Comparison of ENCODE assay signal across 12 cellular contexts in genomic region chr11:124791626-124792341, GRCh38. TPM values are rescaled to one million over a fixed set of nuclear protein-coding genes. Genes with fewer than 3 reads are reported as not detected.
DNase-seq lines count a peak whose midpoint lies in the region; ATAC-seq, FAIRE-seq and TF ChIP-seq lines count a peak whose summit lies in the region.
"Had no signal": no experiment of that assay in that cellular context is flagged by ENCODE, and none has a peak within 500 bp of the region (broad histone marks: within the 10 kb centered on the region; RNA-seq: fewer than 3 reads in every experiment).

No MANE protein-coding gene starts in this region.

- WGBS in pancreas, 2 donors = 85 to 93% methylated on average over 4 of the region's 4 CpGs

- H3K27me3 ChIP-seq in pancreas = no peaks in the 10 kb centered on the region

- intact Hi-C loops in pancreas (cut with DNase I) = no loop called here

- no peak overlapping the region for H3K27ac ChIP-seq in pancreas

- H3K4me3 Mint-ChIP-seq in T-helper 1 cell treated with Interleukin-12 subunit alpha and Interleukin-12 subunit beta and Interleukin-4 antibody, amounts not matched to agents 30 μg/mL and 1 μg/mL, for 36 hours = no peak overlapping the region

- ATAC-seq in GM19467 (IDR thresholded peaks at IDR 0.05; ENCODE audit: unreplicated experiment) (peak; percentile 58), HG03095 (IDR thresholded peaks at IDR 0.05; ENCODE audit: unreplicated experiment) (peak; percentile 66), pancreas (no peak)
- no peak for ATAC-seq in activated CD4-positive, CD25-positive, alpha-beta regulatory T cell treated with anti-CD3 and anti-CD28 coated beads, Interleukin-2, amount 50 U/mL, for 24 hours
- ATAC-seq: HCT116 had no signal

- H3K27ac Mint-ChIP-seq in T-helper 1 cell treated with Interleukin-12 subunit alpha and Interleukin-12 subunit beta and Interleukin-4 antibody, amounts not matched to agents 30 μg/mL and 1 μg/mL, for 36 hours = peak overlapping the region; percentile 60

- no peaks in the 10 kb centered on the region for H3K27me3 Mint-ChIP-seq in T-helper 1 cell treated with Interleukin-12 subunit alpha and Interleukin-12 subunit beta and Interleukin-4 antibody, amounts not matched to agents 30 μg/mL and 1 μg/mL, for 36 hours (ENCODE audit: low read depth)
- H3K27me3 Mint-ChIP-seq: CD4-positive, alpha-beta memory T cell had no signal

- no peaks in the 10 kb centered on the region for H3K36me3 Mint-ChIP-seq in T-helper 1 cell treated with Interleukin-12 subunit alpha and Interleukin-12 subunit beta and Interleukin-4 antibody, amounts not matched to agents 30 μg/mL and 1 μg/mL, for 36 hours (ENCODE audit: low read depth)
- H3K36me3 Mint-ChIP-seq: CD4-positive, alpha-beta memory T cell had no signal

- H3K4me1 Mint-ChIP-seq in T-helper 1 cell treated with Interleukin-12 subunit alpha and Interleukin-12 subunit beta and Interleukin-4 antibody, amounts not matched to agents 30 μg/mL and 1 μg/mL, for 36 hours (ENCODE audit: low read depth) = peaks cover 22% of the 10 kb centered on the region

- no peaks in the 10 kb centered on the region for H3K36me3 ChIP-seq in pancreas

- DNase-seq in GM12864 (ENCODE audit: low read depth) = no peak
- DNase-seq in H54 (ENCODE audit: insufficient read length, low spot score) = no peak
- DNase-seq in pancreas = no peak
- no peak for DNase-seq in NCI-H1930 (lab: John Stamatoyannopoulos, UW)
- DNase-seq: CD4-positive, alpha-beta memory T cell; glutamatergic neuron had no signal

- H3K4me3 ChIP-seq in GM12864 (ENCODE audit: low read depth, low read length) (no peak overlapping the region; the same call in 1 of the 2 replicates), pancreas (no peak overlapping the region)

- no peak for FAIRE-seq in H54 (lab: Jason Lieb, UNC)
- no peak for FAIRE-seq in pancreas (lab: Jason Lieb, UNC)

- peak; percentile 2 for TF ChIP-seq CTCF in GM12864 (IDR thresholded peaks at IDR 0.05; ENCODE audit: low read depth, low read length, missing control alignments)
- TF ChIP-seq CTCF in pancreas (IDR thresholded peaks at IDR 0.05) = no peak

- no peaks in the 10 kb centered on the region for H3K9me3 ChIP-seq in pancreas

- no peaks in the 10 kb centered on the region for H3K9me3 Mint-ChIP-seq in T-helper 1 cell treated with Interleukin-12 subunit alpha and Interleukin-12 subunit beta and Interleukin-4 antibody, amounts not matched to agents 30 μg/mL and 1 μg/mL, for 36 hours
- H3K9me3 Mint-ChIP-seq: CD4-positive, alpha-beta memory T cell had no signal

- TF ChIP-seq POLR2A in H54 (IDR thresholded peaks at IDR 0.05; ENCODE audit: low read depth, low read length) = no peak

- no peaks in the 10 kb centered on the region for H3K4me1 ChIP-seq in pancreas

RNA-seq across cellular contexts. Expression of gene MSANTD2, which starts 8.4 kb away (rescaled TPM):
- 10 to 100 TPM in 1 of 6 donors, 1 to 10 TPM in 5; 4.6 to 11.0 (median 5.9) TPM for total RNA-seq in pancreas
- 10 to 100 TPM; 11.7 to 23.3 TPM for polyA plus RNA-seq in pancreas

RNA-seq across cellular contexts. Expression of gene ESAM, which starts 29.7 kb away (rescaled TPM):
- total RNA-seq in pancreas = 1 to 10 TPM; 5.0 to 10.0 (median 6.5) TPM
- 10 to 100 TPM in 1 of 2 donors, 1 to 10 TPM in 1; 9.4 to 27.1 TPM for polyA plus RNA-seq in pancreas

RNA-seq across cellular contexts. Expression of gene VSIG2, which starts 39.7 kb away (rescaled TPM):
- total RNA-seq in pancreas = 1 to 10 TPM in 3 of 6 donors, under 1 TPM in 3; 0.18 to 2.1 (median 1.0) TPM
- 1 to 10 TPM; 1.1 to 4.5 TPM for polyA plus RNA-seq in pancreas
- polyA plus RNA-seq: neural cell had no signal

RNA-seq across cellular contexts. Expression of gene NRGN, which starts 52.0 kb away (rescaled TPM):
- total RNA-seq in pancreas = 1 to 10 TPM in 3 of 6 donors, under 1 TPM in 2, not detected in 1; 0.24 to 1.9 (median 1.2) TPM
- 1 to 10 TPM; 2.7 to 3.7 TPM for polyA plus RNA-seq in pancreas
- polyA plus RNA-seq: CD4-positive, alpha-beta memory T cell had no signal

Comparison
In these comparisons a context has a peak if more than half of its experiments do, and no peak if none do; other contexts are left out.
1. ATAC-seq: peak in GM19467 (single experiment) and HG03095 (single experiment); none in pancreas (0 of 4) and activated CD4-positive, CD25-positive, alpha-beta regulatory T cell treated with anti-CD3 and anti-CD28 coated beads, Interleukin-2, amount 50 U/mL, for 24 hours (0 of 2).